ENCODE assay signal across 1 cellular context in the genomic region with DNA sequence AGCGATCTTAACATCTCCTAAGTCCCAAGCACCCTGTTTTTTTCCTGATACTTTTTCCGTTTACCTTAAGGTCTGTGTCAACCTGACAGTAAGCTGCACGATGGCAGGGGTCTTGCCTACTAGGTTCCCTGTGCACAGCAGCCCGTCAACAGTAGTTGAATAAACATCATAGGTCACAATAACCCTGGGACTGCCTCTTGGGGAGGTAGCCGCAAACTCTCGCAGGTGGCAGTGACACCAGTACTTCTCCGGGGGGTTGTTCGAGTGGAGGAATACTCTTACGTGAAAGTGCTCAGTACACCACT.
TF ChIP-seq lines count a peak whose summit lies in the region.

No MANE protein-coding gene starts in this region.

TF ChIP-seq in GM12878, 131 proteins besides CTCF, POLR2A, EP300 and RAD21 (continued from another document):
- no peak for TF ChIP-seq NFIC (IDR thresholded peaks at IDR 0.05; ENCODE audit: low read depth, low read length)
TF ChIP-seq in GM12878: peak in this region for 1.
